In the genomic region with DNA sequence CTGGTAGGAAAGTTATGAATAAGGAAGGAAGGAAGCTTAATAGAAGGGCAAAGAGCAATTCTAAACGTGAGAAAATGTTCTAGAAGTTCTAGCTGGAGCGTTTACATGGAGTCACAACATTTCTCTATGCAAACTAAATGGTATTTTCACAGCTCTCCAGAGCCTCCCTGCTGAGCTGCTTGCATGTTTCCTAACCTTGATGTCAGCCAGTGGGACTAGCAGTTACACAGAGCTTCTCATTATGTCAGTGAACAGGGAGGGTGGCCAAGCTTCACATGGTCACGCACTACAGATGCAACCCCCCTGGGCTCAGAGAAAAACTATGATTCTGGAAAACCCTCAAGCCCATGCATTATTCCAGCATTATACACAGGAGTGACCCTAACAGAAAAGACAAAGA, we compare ENCODE assay signal across 1 cellular context.
TF ChIP-seq lines count a peak whose summit lies in the region.

No MANE protein-coding gene starts in this region.

TF ChIP-seq in WTC11, 78 proteins besides CTCF, POLR2A, EP300 and RAD21 (continued from another document):
- TF ChIP-seq, protein P1, sequence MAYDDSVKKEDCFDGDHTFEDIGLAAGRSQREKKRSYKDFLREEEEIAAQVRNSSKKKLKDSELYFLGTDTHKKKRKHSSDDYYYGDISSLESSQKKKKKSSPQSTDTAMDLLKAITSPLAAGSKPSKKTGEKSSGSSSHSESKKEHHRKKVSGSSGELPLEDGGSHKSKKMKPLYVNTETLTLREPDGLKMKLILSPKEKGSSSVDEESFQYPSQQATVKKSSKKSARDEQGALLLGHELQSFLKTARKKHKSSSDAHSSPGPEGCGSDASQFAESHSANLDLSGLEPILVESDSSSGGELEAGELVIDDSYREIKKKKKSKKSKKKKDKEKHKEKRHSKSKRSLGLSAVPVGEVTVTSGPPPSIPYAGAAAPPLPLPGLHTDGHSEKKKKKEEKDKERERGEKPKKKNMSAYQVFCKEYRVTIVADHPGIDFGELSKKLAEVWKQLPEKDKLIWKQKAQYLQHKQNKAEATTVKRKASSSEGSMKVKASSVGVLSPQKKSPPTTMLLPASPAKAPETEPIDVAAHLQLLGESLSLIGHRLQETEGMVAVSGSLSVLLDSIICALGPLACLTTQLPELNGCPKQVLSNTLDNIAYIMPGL (CRISPR knock-in tag; IDR thresholded peaks at IDR 0.05) = no peak
- TF ChIP-seq ZNF317 (CRISPR knock-in tag; IDR thresholded peaks at IDR 0.05; ENCODE audit: borderline replicate concordance, low read depth) = no peak
- TF ChIP-seq, protein P2, sequence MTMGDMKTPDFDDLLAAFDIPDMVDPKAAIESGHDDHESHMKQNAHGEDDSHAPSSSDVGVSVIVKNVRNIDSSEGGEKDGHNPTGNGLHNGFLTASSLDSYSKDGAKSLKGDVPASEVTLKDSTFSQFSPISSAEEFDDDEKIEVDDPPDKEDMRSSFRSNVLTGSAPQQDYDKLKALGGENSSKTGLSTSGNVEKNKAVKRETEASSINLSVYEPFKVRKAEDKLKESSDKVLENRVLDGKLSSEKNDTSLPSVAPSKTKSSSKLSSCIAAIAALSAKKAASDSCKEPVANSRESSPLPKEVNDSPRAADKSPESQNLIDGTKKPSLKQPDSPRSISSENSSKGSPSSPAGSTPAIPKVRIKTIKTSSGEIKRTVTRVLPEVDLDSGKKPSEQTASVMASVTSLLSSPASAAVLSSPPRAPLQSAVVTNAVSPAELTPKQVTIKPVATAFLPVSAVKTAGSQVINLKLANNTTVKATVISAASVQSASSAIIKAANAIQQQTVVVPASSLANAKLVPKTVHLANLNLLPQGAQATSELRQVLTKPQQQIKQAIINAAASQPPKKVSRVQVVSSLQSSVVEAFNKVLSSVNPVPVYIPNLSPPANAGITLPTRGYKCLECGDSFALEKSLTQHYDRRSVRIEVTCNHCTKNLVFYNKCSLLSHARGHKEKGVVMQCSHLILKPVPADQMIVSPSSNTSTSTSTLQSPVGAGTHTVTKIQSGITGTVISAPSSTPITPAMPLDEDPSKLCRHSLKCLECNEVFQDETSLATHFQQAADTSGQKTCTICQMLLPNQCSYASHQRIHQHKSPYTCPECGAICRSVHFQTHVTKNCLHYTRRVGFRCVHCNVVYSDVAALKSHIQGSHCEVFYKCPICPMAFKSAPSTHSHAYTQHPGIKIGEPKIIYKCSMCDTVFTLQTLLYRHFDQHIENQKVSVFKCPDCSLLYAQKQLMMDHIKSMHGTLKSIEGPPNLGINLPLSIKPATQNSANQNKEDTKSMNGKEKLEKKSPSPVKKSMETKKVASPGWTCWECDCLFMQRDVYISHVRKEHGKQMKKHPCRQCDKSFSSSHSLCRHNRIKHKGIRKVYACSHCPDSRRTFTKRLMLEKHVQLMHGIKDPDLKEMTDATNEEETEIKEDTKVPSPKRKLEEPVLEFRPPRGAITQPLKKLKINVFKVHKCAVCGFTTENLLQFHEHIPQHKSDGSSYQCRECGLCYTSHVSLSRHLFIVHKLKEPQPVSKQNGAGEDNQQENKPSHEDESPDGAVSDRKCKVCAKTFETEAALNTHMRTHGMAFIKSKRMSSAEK (CRISPR knock-in tag; IDR thresholded peaks at IDR 0.05; ENCODE audit: borderline replicate concordance) = no peak
- no peak for TF ChIP-seq HMGA2 (CRISPR knock-in tag; IDR thresholded peaks at IDR 0.05)
- no peak for TF ChIP-seq PRRX2 (CRISPR knock-in tag; IDR thresholded peaks at IDR 0.05)
- TF ChIP-seq, protein P3, sequence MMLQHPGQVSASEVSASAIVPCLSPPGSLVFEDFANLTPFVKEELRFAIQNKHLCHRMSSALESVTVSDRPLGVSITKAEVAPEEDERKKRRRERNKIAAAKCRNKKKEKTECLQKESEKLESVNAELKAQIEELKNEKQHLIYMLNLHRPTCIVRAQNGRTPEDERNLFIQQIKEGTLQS (CRISPR knock-in tag; conservative IDR thresholded peaks at IDR 0.05) = no peak
- TF ChIP-seq, protein P4, sequence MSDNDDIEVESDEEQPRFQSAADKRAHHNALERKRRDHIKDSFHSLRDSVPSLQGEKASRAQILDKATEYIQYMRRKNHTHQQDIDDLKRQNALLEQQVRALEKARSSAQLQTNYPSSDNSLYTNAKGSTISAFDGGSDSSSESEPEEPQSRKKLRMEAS (CRISPR knock-in tag; IDR thresholded peaks at IDR 0.05) = no peak
- TF ChIP-seq, protein P5, sequence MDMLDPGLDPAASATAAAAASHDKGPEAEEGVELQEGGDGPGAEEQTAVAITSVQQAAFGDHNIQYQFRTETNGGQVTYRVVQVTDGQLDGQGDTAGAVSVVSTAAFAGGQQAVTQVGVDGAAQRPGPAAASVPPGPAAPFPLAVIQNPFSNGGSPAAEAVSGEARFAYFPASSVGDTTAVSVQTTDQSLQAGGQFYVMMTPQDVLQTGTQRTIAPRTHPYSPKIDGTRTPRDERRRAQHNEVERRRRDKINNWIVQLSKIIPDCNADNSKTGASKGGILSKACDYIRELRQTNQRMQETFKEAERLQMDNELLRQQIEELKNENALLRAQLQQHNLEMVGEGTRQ (CRISPR knock-in tag; IDR thresholded peaks at IDR 0.05) = no peak
- TF ChIP-seq SP1 (CRISPR knock-in tag; conservative IDR thresholded peaks at IDR 0.05) = no peak
- no peak for TF ChIP-seq ZNF121 (CRISPR knock-in tag; IDR thresholded peaks at IDR 0.05)
- TF ChIP-seq RELA (CRISPR knock-in tag; IDR thresholded peaks at IDR 0.05; ENCODE audit: borderline replicate concordance) = no peak
